Comparison of ENCODE assay signal across 17 cellular contexts in the genomic region with DNA sequence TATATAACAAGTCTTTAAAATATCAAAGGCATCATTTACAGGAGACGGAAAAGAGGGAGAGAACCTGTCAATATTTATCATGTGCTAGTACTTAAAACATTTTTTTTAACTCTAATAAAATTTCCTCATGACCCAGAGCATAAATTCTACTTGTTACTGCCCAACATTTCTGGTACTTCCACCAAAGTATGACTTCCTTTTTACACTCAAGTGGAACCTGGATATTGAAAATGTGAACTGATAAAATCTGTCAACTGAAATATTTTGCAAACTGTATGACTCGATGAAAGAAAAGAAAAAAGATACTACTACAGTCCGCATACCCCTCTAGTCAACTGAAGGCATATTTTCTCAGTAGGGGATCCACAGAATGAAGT. TPM values are rescaled to one million over a fixed set of nuclear protein-coding genes. Genes with fewer than 3 reads are reported as not detected.
A peak's percentile ranks its signal among the peaks of the same experiment; 100 is the strongest.
DNase-seq lines count a peak whose midpoint lies in the region; ATAC-seq and TF ChIP-seq lines count a peak whose summit lies in the region.
"Had no signal": no experiment of that assay in that cellular context is flagged by ENCODE, and none has a peak within 500 bp of the region (broad histone marks: within the 10 kb centered on the region; RNA-seq: fewer than 3 reads in every experiment).

No MANE protein-coding gene starts in this region.

- DNase-seq in NOMO-1 treated with DMSO at 0.1 percent for 48 hours (lab: John Stamatoyannopoulos, UW; ENCODE audit: unreplicated experiment): peak; percentile 29
- no peak for DNase-seq in NOMO-1 treated with dmso at 0.1 percent for 144 hours (lab: John Stamatoyannopoulos, UW; ENCODE audit: unreplicated experiment)
- peak; percentile 33 for DNase-seq in MV-4-11 (lab: John Stamatoyannopoulos, UW)
- no peak for DNase-seq in activated naive CD8-positive, alpha-beta T cell treated with anti-CD3 and anti-CD28 coated beads, Interleukin-2, amount 50 U/mL, for 24 hours
- no peak for DNase-seq in osteocyte (ENCODE audit: extremely low spot score, unreplicated experiment)
- no peak for DNase-seq in right cardiac atrium
- no peak for DNase-seq in NCI-H1105 treated with DMSO at 0.1 percent for 48 hours (lab: John Stamatoyannopoulos, UW)
- DNase-seq: activated T-cell treated with anti-CD3 and anti-CD28 coated beads, Interleukin-2, amount 50 U/mL, for 48 hours; effector CD4-positive, alpha-beta T cell; NCI-H1436 treated with DMSO at 0.1 percent for 48 hours; NCI-H524; stimulated activated CD4-positive, alpha-beta T cell treated with anti-CD3 and anti-CD28 coated beads, Interleukin-4, amount 100 ng/mL, for 1 hour had no signal

- peaks cover 20% of the 10 kb centered on the region for H3K9me3 Mint-ChIP-seq in activated naive CD8-positive, alpha-beta T cell treated with anti-CD3 and anti-CD28 coated beads, Interleukin-2, amount 50 U/mL, for 24 hours
- peaks cover 10% of the 10 kb centered on the region for H3K9me3 Mint-ChIP-seq in osteocyte (ENCODE audit: unreplicated experiment)

- TF ChIP-seq CTCF in osteocyte (IDR thresholded peaks at IDR 0.05): no peak

- intact Hi-C loops in right cardiac atrium (cut with DNase I): no loop called here

- H3K27ac Mint-ChIP-seq in activated naive CD8-positive, alpha-beta T cell treated with anti-CD3 and anti-CD28 coated beads, Interleukin-2, amount 50 U/mL, for 24 hours: peak overlapping the region; percentile 26
- peak overlapping the region; percentile 76 for H3K27ac Mint-ChIP-seq in osteocyte (ENCODE audit: unreplicated experiment)

- H3K36me3 Mint-ChIP-seq in activated naive CD8-positive, alpha-beta T cell treated with anti-CD3 and anti-CD28 coated beads, Interleukin-2, amount 50 U/mL, for 24 hours (ENCODE audit: low read depth): peaks cover 55% of the 10 kb centered on the region
- peaks cover 19% of the 10 kb centered on the region for H3K36me3 Mint-ChIP-seq in osteocyte (ENCODE audit: unreplicated experiment)

- no peak overlapping the region for H3K4me3 ChIP-seq in right cardiac atrium (ENCODE audit: low read length)
- H3K4me3 ChIP-seq: right atrium auricular region had no signal

- H3K4me3 Mint-ChIP-seq in activated naive CD8-positive, alpha-beta T cell treated with anti-CD3 and anti-CD28 coated beads, Interleukin-2, amount 50 U/mL, for 24 hours: no peak overlapping the region
- peak overlapping the region; percentile 42 for H3K4me3 Mint-ChIP-seq in osteocyte (ENCODE audit: unreplicated experiment)
- H3K4me3 Mint-ChIP-seq: brain; T-helper 1 cell treated with Interleukin-12 subunit alpha and Interleukin-12 subunit beta and Interleukin-4 antibody, amounts not matched to agents 30 μg/mL and 1 μg/mL, for 36 hours had no signal

- H3K27me3 ChIP-seq in right cardiac atrium (ENCODE audit: control insufficient read depth, insufficient read depth): no peaks in the 10 kb centered on the region
- H3K27me3 ChIP-seq: right atrium auricular region had no signal

- H3K27ac ChIP-seq in right cardiac atrium (ENCODE audit: low read length): no peak overlapping the region
- H3K27ac ChIP-seq: 22Rv1, right atrium auricular region had no signal

- WGBS in right cardiac atrium: 65% methylated on average over 3 of the region's 3 CpGs

- peaks cover 50% of the 10 kb centered on the region for H3K4me1 Mint-ChIP-seq in activated naive CD8-positive, alpha-beta T cell treated with anti-CD3 and anti-CD28 coated beads, Interleukin-2, amount 50 U/mL, for 24 hours
- peaks cover 47% of the 10 kb centered on the region for H3K4me1 Mint-ChIP-seq in osteocyte (ENCODE audit: unreplicated experiment)

- H3K9me3 ChIP-seq in right cardiac atrium (ENCODE audit: control insufficient read depth, low read length): no peaks in the 10 kb centered on the region
- H3K9me3 ChIP-seq: right atrium auricular region had no signal

- no peaks in the 10 kb centered on the region for H3K27me3 Mint-ChIP-seq in activated naive CD8-positive, alpha-beta T cell treated with anti-CD3 and anti-CD28 coated beads, Interleukin-2, amount 50 U/mL, for 24 hours
- H3K27me3 Mint-ChIP-seq in osteocyte (ENCODE audit: unreplicated experiment): no peaks in the 10 kb centered on the region
- H3K27me3 Mint-ChIP-seq: brain had no signal

- no peak for ATAC-seq in activated naive CD8-positive, alpha-beta T cell treated with anti-CD3 and anti-CD28 coated beads, Interleukin-2, amount 50 U/mL, for 24 hours
- ATAC-seq in right cardiac atrium (no peak), GM19452 (IDR thresholded peaks at IDR 0.05; ENCODE audit: unreplicated experiment) (no peak)

- no peaks in the 10 kb centered on the region for H3K4me1 ChIP-seq in right cardiac atrium (ENCODE audit: control insufficient read depth, insufficient read depth, low read length)

RNA-seq across cellular contexts. Expression of gene FAM13B, which starts 37.1 kb away (rescaled TPM):
- total RNA-seq in osteocyte (42.7 and 44.4 TPM in 2 replicates), right cardiac atrium (10 to 100 TPM; 34.9 to 71.6 (median 55.2) TPM)
- 11.2 TPM for polyA plus RNA-seq in right cardiac atrium

Comparison
In these comparisons a context has a peak if more than half of its experiments do, and no peak if none do; other contexts are left out.
1. DNase-seq: peak in NOMO-1 treated with DMSO at 0.1 percent for 48 hours (single experiment) and MV-4-11 (single experiment); none in NOMO-1 treated with dmso at 0.1 percent for 144 hours (single experiment), activated naive CD8-positive, alpha-beta T cell treated with anti-CD3 and anti-CD28 coated beads, Interleukin-2, amount 50 U/mL, for 24 hours (single experiment), osteocyte (single experiment), right cardiac atrium (0 of 3) and NCI-H1105 treated with DMSO at 0.1 percent for 48 hours (single experiment).